Comparison of ENCODE assay signal across 10 cellular contexts in the genomic region with DNA sequence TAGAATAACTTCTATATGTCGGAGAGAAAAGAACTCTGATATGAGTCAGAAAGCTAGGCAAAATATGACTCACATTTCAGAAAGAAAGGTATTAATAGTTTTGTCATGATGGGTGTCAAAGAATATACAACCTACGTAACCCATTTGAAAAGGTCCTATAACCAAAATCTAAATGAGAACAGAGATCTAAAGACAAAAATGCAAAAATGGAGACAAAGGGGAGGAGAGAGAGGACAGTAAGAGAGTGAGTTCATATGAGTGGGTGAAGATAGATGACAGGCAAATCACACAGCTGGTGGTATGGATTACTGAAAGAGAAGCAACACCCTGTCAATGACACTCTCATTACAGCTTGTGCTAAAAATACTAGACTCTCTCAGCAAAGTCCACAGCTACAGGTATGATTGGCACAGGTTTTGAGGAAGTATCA. TPM values are rescaled to one million over a fixed set of nuclear protein-coding genes. Genes with fewer than 3 reads are reported as not detected.
DNase-seq lines count a peak whose midpoint lies in the region; ATAC-seq and TF ChIP-seq lines count a peak whose summit lies in the region.
"Had no signal": no experiment of that assay in that cellular context is flagged by ENCODE, and none has a peak within 500 bp of the region (broad histone marks: within the 10 kb centered on the region; RNA-seq: fewer than 3 reads in every experiment).

No MANE protein-coding gene starts in this region.

- peak; percentile 98 for ATAC-seq in HG02885 (IDR thresholded peaks at IDR 0.05; ENCODE audit: poor library complexity, unreplicated experiment)
- ATAC-seq: HepG2 had no signal

- peaks cover 10% of the 10 kb centered on the region for H3K4me1 Mint-ChIP-seq in activated CD4-positive, alpha-beta memory T cell treated with anti-CD3 and anti-CD28 coated beads for 36 hours (ENCODE audit: low read depth)

- no peaks in the 10 kb centered on the region for H3K4me1 ChIP-seq in spleen

- TF ChIP-seq CTCF in spleen (IDR thresholded peaks at IDR 0.05 in 8 of 11, conservative IDR thresholded peaks at IDR 0.05 in 3 of 11) = no peak

- peaks cover 0 to 94% (median 31%) of the 10 kb centered on the region in 6 donors for H3K36me3 ChIP-seq in spleen

- H3K27me3 Mint-ChIP-seq in activated CD4-positive, alpha-beta memory T cell treated with anti-CD3 and anti-CD28 coated beads for 36 hours = no peaks in the 10 kb centered on the region

- no peaks in the 10 kb centered on the region for H3K9me3 ChIP-seq in spleen

- no peaks in the 10 kb centered on the region for H3K9me3 Mint-ChIP-seq in activated CD4-positive, alpha-beta memory T cell treated with anti-CD3 and anti-CD28 coated beads for 36 hours

- H3K27ac ChIP-seq in spleen = no peak overlapping the region

- H3K36me3 Mint-ChIP-seq in activated CD4-positive, alpha-beta memory T cell treated with anti-CD3 and anti-CD28 coated beads for 36 hours = peaks cover 31% of the 10 kb centered on the region

- peak overlapping the region; percentile 0 for H3K4me3 Mint-ChIP-seq in activated CD4-positive, alpha-beta memory T cell treated with anti-CD3 and anti-CD28 coated beads for 36 hours

- POLR2A ChIA-PET in activated CD4-positive, alpha-beta memory T cell treated with anti-CD3 and anti-CD28 coated beads for 36 hours (lab: Charles Lee) = interaction anchor here (0.7 to 3.2 kb wide), 4 partner anchors 26 to 199 kb away, joined by 3 to 19 read pairs (median 4); a partner anchor contains a TSS

- H3K27me3 ChIP-seq in spleen (replicated peaks in 1 of 7) = no peaks in the 10 kb centered on the region

- H3K4me3 ChIP-seq in spleen = no peak overlapping the region

- intact Hi-C loops in activated CD4-positive, alpha-beta memory T cell treated with anti-CD3 and anti-CD28 coated beads for 36 hours (cut with micrococcal nuclease) = loop anchor here (1.0 kb wide), 4 partner anchors 27 to 782 kb away; no protein-coding TSS in a partner anchor
- intact Hi-C loops in spleen (cut with DNase I; ENCODE audit: low total_unique reads) = no loop called here

- peak; percentile 7 for DNase-seq in stimulated activated CD4-positive, alpha-beta T cell treated with anti-CD3 and anti-CD28 coated beads, Interleukin-1b, Interleukin-23, amount 100 ng/mL, for 48 hours
- no peak for DNase-seq in stimulated activated CD4-positive, alpha-beta T cell treated with anti-CD3 and anti-CD28 coated beads, Interleukin-4, amount 100 ng/mL, for 4 hours
- DNase-seq in activated CD4-positive, alpha-beta memory T cell treated with anti-CD3 and anti-CD28 coated beads for 36 hours = no peak
- no peak for DNase-seq in NCI-H748 (lab: John Stamatoyannopoulos, UW; ENCODE audit: unreplicated experiment)
- no peak for DNase-seq in NCI-H345 (lab: John Stamatoyannopoulos, UW)
- no peak for DNase-seq in T-helper 9 cell
- no peak for DNase-seq in spleen
- DNase-seq: kidney glomerular epithelial cell had no signal

- H3K27ac Mint-ChIP-seq in activated CD4-positive, alpha-beta memory T cell treated with anti-CD3 and anti-CD28 coated beads for 36 hours = peak overlapping the region; percentile 63

- CTCF ChIA-PET in activated CD4-positive, alpha-beta memory T cell treated with anti-CD3 and anti-CD28 coated beads for 36 hours (lab: Charles Lee) = interaction anchor here (0.9 to 1.2 kb wide), 4 partner anchors 15 to 298 kb away, joined by 3 to 5 read pairs (median 4); a partner anchor contains a TSS

- TF ChIP-seq POLR2A in spleen (IDR thresholded peaks at IDR 0.05) = no peak

- WGBS in spleen, 5 donors = 80 to 84% (median 82%) methylated on average over 2 of the region's 2 CpGs

RNA-seq across cellular contexts. Expression of a gene that starts 25.6 kb away (rescaled TPM):
- total RNA-seq in activated CD4-positive, alpha-beta memory T cell treated with anti-CD3 and anti-CD28 coated beads for 36 hours = 1 to 10 TPM; 7.8 to 8.4 TPM
- total RNA-seq in spleen = 10 to 100 TPM; 10.6 to 19.9 (median 13.4) TPM
- polyA plus RNA-seq in spleen = 1 to 10 TPM; 4.6 to 9.1 (median 5.9) TPM

RNA-seq across cellular contexts. Expression of a gene that starts 26.0 kb away (rescaled TPM):
- 10 to 100 TPM; 84.2 to 89.8 TPM for total RNA-seq in activated CD4-positive, alpha-beta memory T cell treated with anti-CD3 and anti-CD28 coated beads for 36 hours
- 10 to 100 TPM; 19.4 to 36.8 (median 26.6) TPM for total RNA-seq in spleen
- polyA plus RNA-seq in spleen = 10 to 100 TPM; 23.2 to 40.5 (median 28.8) TPM
